1 cellular context compared by ENCODE assay signal in the genomic region with DNA sequence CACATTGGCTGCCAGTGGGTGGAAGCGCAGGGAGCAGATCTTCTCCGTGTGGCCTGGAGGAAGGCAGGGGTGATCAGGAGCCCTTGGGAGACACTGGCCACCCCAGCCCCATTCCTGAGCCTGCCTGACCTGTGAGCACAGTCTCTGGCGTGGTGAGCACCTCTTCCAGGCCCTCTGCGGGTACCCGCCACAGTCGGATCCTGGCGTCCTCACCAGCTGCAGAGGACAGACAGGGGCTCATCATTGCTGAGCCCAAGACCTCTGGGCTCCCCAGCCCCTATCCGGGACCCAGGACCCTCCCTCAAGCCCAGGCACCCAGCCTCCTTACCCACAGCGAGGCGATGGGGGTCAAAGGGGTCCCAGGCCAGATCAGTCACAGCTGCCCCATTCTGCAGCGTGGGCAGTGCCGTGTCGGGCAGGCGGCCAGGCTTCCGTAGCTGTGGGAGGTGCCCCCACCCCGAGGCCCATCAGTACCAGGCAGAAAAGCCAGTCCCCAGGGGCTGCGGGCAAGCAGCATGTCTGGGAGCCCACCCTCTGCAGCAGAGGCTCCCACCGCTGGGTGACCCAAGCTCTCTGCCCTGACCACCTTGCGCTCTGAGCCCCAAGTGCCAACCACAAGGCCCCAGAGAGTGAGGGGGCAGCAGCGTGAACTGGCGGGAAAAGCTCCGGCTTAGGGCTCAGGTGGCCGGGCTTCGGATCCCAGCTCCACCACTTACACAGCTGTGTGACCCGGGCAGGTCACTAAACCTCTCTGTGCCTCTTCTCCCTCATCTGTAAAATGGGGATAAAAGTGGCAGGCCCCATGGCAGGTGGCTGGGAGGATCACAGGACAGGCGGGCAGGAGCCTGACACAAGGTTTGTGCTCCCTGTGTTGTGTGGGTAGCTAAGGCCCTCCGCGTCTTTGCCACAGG.
TF ChIP-seq lines count a peak whose summit lies in the region.

No MANE protein-coding gene starts in this region.

TF ChIP-seq in H1, 55 proteins besides CTCF, POLR2A, EP300 and RAD21:
- TF ChIP-seq BACH1 (IDR thresholded peaks at IDR 0.05; ENCODE audit: low read length), result no peak
- TF ChIP-seq HDAC2 (IDR thresholded peaks at IDR 0.05; ENCODE audit: borderline replicate concordance in 1 of 2, low read depth in 2 of 2, low read length in 2 of 2), result no peak
- no peak for TF ChIP-seq JUND (IDR thresholded peaks at IDR 0.05; ENCODE audit: low read length)
- no peak for TF ChIP-seq CREB1 (IDR thresholded peaks at IDR 0.05)
- no peak for TF ChIP-seq CEBPB (IDR thresholded peaks at IDR 0.05; ENCODE audit: low read depth, low read length)
- no peak for TF ChIP-seq SIN3A (conservative IDR thresholded peaks at IDR 0.05 in 1 of 2, IDR thresholded peaks at IDR 0.05 in 1 of 2; ENCODE audit: low read depth in 1 of 2, low read length in 2 of 2)
- TF ChIP-seq CBX8 (IDR thresholded peaks at IDR 0.05; ENCODE audit: borderline replicate concordance, low read depth, low read length), result no peak
- TF ChIP-seq USF2 (IDR thresholded peaks at IDR 0.05; ENCODE audit: low read length), result no peak
- no peak for TF ChIP-seq SP2 (IDR thresholded peaks at IDR 0.05; ENCODE audit: low read length)
- no peak for TF ChIP-seq JUN (IDR thresholded peaks at IDR 0.05; ENCODE audit: low read depth, low read length)
- TF ChIP-seq TAF1 (IDR thresholded peaks at IDR 0.05; ENCODE audit: low read depth, low read length), result no peak
- TF ChIP-seq BCL11A (IDR thresholded peaks at IDR 0.05; ENCODE audit: low read depth in 2 of 2, low read length in 2 of 2), result no peak
- TF ChIP-seq, protein P1, sequence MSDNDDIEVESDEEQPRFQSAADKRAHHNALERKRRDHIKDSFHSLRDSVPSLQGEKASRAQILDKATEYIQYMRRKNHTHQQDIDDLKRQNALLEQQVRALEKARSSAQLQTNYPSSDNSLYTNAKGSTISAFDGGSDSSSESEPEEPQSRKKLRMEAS (IDR thresholded peaks at IDR 0.05), result no peak
- no peak for TF ChIP-seq KDM5A (IDR thresholded peaks at IDR 0.05; ENCODE audit: low read length)
- TF ChIP-seq ZNF274 (IDR thresholded peaks at IDR 0.05; ENCODE audit: borderline replicate concordance, extremely low read depth, low read length), result no peak
